9 cellular contexts compared by ENCODE assay signal in the genomic region with DNA sequence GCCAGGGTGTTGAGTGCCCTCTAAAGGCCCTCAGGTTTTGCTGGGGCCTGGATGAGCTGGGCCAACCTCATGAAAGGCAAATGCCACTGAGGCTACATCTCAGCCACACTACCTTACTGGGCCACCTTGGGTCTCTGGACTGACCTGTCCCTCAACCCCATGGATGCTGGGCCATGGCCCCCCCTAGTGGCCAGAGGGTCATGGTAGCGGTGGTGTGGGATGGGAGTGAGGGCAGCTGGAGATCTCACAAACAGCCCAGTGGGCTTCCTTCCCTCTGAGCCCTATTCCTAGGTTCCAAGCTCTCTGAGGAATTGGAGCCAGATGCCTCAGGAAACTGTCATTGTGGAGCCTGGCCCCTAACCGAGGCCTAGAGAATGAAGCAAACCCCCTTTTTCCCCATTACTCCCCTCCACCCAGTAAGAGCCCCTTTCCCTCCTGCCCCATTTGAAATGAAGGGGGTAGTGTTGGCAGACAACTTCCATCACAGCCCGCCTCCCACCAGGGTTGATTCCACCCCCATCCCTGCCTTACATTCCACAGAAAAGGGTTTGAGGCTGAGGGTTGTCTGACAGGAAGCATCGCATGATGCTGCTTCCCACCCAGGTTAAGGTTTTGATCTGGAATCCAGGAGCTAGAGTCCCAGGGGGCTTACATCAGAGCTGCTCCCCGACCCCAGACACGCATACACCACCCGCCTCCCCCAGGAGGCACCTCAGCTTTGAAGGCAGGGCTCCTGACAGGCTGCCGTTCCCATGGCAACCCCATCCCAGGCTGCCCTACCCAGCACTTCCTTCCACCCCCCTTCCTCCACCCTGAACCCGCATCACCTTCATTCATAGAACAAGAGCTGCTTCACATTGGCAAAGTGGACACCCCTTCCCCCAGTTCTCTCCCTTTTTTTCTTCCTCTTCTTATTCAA.
DNase-seq lines count a peak whose midpoint lies in the region; ATAC-seq and TF ChIP-seq lines count a peak whose summit lies in the region.
"Had no signal": no experiment of that assay in that cellular context is flagged by ENCODE, and none has a peak within 500 bp of the region (broad histone marks: within the 10 kb centered on the region; RNA-seq: fewer than 3 reads in every experiment).

No MANE protein-coding gene starts in this region.

- H3K36me3 ChIP-seq in mesenchymal stem cell (ENCODE audit: control insufficient read depth in 1 of 2, insufficient read depth in 2 of 2, low read depth in 1 of 2, low read length in 2 of 2): no peaks in the 10 kb centered on the region
- H3K36me3 ChIP-seq in testis (ENCODE audit: low read depth, missing control alignments): no peaks in the 10 kb centered on the region

- no peak overlapping the region for H2BK12ac ChIP-seq in mesenchymal stem cell (ENCODE audit: low read length in 2 of 2)

- no peaks in the 10 kb centered on the region for H3K9me3 ChIP-seq in mesenchymal stem cell (ENCODE audit: control insufficient read depth, low read length)
- H3K9me3 ChIP-seq in testis: no peaks in the 10 kb centered on the region

- intact Hi-C loops in testis (cut with DNase I; ENCODE audit: low total_unique reads): no loop called here

- peaks cover 82% of the 10 kb centered on the region for H3K4me1 Mint-ChIP-seq in WTC11
- H3K4me1 Mint-ChIP-seq in chondrocyte (ENCODE audit: low read depth): peaks cover 8% of the 10 kb centered on the region

- H3K4me1 ChIP-seq in mesenchymal stem cell (ENCODE audit: control insufficient read depth, insufficient read depth, low read depth, low read length): peaks cover 5% of the 10 kb centered on the region
- no peaks in the 10 kb centered on the region for H3K4me1 ChIP-seq in testis

- no peak overlapping the region for H2AFZ ChIP-seq in mesenchymal stem cell (ENCODE audit: low read depth, low read length)

- no peak overlapping the region for H3K4me3 Mint-ChIP-seq in WTC11
- H3K4me3 Mint-ChIP-seq in chondrocyte (ENCODE audit: unreplicated experiment): no peak overlapping the region
- H3K4me3 Mint-ChIP-seq: T-helper 1 cell treated with Interleukin-12 subunit alpha and Interleukin-12 subunit beta and Interleukin-4 antibody, amounts not matched to agents 30 μg/mL and 1 μg/mL, for 36 hours had no signal

- H4K91ac ChIP-seq in mesenchymal stem cell (ENCODE audit: low read length): no peak overlapping the region

- no peak overlapping the region for H3K14ac ChIP-seq in mesenchymal stem cell (ENCODE audit: low read length in 2 of 2)

- TF ChIP-seq CTCF in WTC11 (IDR thresholded peaks at IDR 0.05) (peak; percentile 79), chondrocyte (IDR thresholded peaks at IDR 0.05) (peak; percentile 74), testis (IDR thresholded peaks at IDR 0.05) (peak in 2 of 3 experiments; percentile 24 to 51)

- H3K9ac ChIP-seq in mesenchymal stem cell (ENCODE audit: low read length): no peak overlapping the region

- H3K9me3 Mint-ChIP-seq in WTC11: no peaks in the 10 kb centered on the region
- H3K9me3 Mint-ChIP-seq in chondrocyte (ENCODE audit: low read depth): no peaks in the 10 kb centered on the region
- H3K9me3 Mint-ChIP-seq: T-helper 1 cell treated with Interleukin-12 subunit alpha and Interleukin-12 subunit beta and Interleukin-4 antibody, amounts not matched to agents 30 μg/mL and 1 μg/mL, for 36 hours had no signal

- POLR2A ChIA-PET in WTC11 (lab: Charles Lee): interaction anchor here (0.5 to 4.8 kb wide), 4 partner anchors 25 to 63 kb away, joined by 3 to 66 read pairs (median 39); a partner anchor contains a TSS

- H3K27ac ChIP-seq in mesenchymal stem cell (ENCODE audit: low read length, poor library complexity, severe bottlenecking): no peak overlapping the region
- H3K27ac ChIP-seq in testis: no peak overlapping the region

- H3K27me3 Mint-ChIP-seq in WTC11 (ENCODE audit: low read depth) (peaks cover 2% of the 10 kb centered on the region; the same call in 1 of the 2 replicates), chondrocyte (ENCODE audit: low read depth) (peaks cover 13% of the 10 kb centered on the region)

- no peak overlapping the region for H3K4ac ChIP-seq in mesenchymal stem cell (ENCODE audit: low read depth in 1 of 2, low read length in 2 of 2)

- H3K36me3 Mint-ChIP-seq in WTC11: no peaks in the 10 kb centered on the region
- H3K36me3 Mint-ChIP-seq in chondrocyte (ENCODE audit: low read depth): peaks cover under 1% of the 10 kb centered on the region

- peak; percentile 34 for DNase-seq in EH (ENCODE audit: low read depth)
- peak in 39 of 76 experiments; percentile 2 to 61 (median 19) for DNase-seq in HUDEP-2 (lab: John Stamatoyannopoulos, UW; ENCODE audit: unreplicated experiment in 76 of 76)
- peak; percentile 90 for DNase-seq in WTC11 (ENCODE audit: low spot score)
- DNase-seq in chondrocyte (ENCODE audit: low spot score): no peak
- peak; percentile 12 for DNase-seq in mesenchymal stem cell
- DNase-seq in testis: peak; percentile 44

- H3K79me1 ChIP-seq in mesenchymal stem cell (replicated peaks; ENCODE audit: low read length, poor library complexity, severe bottlenecking): no peaks in the 10 kb centered on the region

- H3K4me2 ChIP-seq in mesenchymal stem cell (ENCODE audit: low read length, poor library complexity, severe bottlenecking): no peak overlapping the region

- H3K4me3 ChIP-seq in mesenchymal stem cell (ENCODE audit: insufficient read depth in 1 of 2, low read depth in 1 of 2, low read length in 2 of 2): no peak overlapping the region
- no peak overlapping the region for H3K4me3 ChIP-seq in testis

- WGBS in mesenchymal stem cell: 61% methylated on average over 6 of the region's 9 CpGs
- WGBS in testis, 2 donors: 82 to 89% methylated on average over 9 of the region's 9 CpGs

- TF ChIP-seq POLR2A in testis (IDR thresholded peaks at IDR 0.05): no peak

- no peak overlapping the region for H3K23ac ChIP-seq in mesenchymal stem cell (ENCODE audit: low read length in 2 of 2)

- no peak overlapping the region for H2AK5ac ChIP-seq in mesenchymal stem cell (ENCODE audit: low read length, severe bottlenecking)

- no peak overlapping the region for H2BK5ac ChIP-seq in mesenchymal stem cell (ENCODE audit: low read depth, low read length, poor library complexity, severe bottlenecking)

- no peak overlapping the region for H3K18ac ChIP-seq in mesenchymal stem cell (ENCODE audit: low read depth in 1 of 2, low read length in 2 of 2)

- H2BK120ac ChIP-seq in mesenchymal stem cell (ENCODE audit: low read depth, low read length): no peak overlapping the region

- CTCF ChIA-PET in WTC11 (lab: Charles Lee): interaction anchor here (0.5 to 20.5 kb wide), 49 partner anchors 9 to 511 kb away, joined by 3 to 406 read pairs (median 4); a partner anchor contains a TSS

- no peak overlapping the region for H4K8ac ChIP-seq in mesenchymal stem cell (ENCODE audit: low read length)

- H3K27ac Mint-ChIP-seq in WTC11: no peak overlapping the region
- no peak overlapping the region for H3K27ac Mint-ChIP-seq in chondrocyte (ENCODE audit: unreplicated experiment)
- H3K27ac Mint-ChIP-seq: T-helper 1 cell treated with Interleukin-12 subunit alpha and Interleukin-12 subunit beta and Interleukin-4 antibody, amounts not matched to agents 30 μg/mL and 1 μg/mL, for 36 hours had no signal

- ATAC-seq in WTC11 (peak; percentile 25), HG02938 (IDR thresholded peaks at IDR 0.05; ENCODE audit: unreplicated experiment) (no peak), HG03159 (IDR thresholded peaks at IDR 0.05; ENCODE audit: unreplicated experiment) (no peak)

- H3K27me3 ChIP-seq in mesenchymal stem cell (ENCODE audit: control insufficient read depth in 1 of 2, insufficient read depth in 1 of 2, low read length in 2 of 2) (peaks cover 76 to 81% of the 10 kb centered on the region in 2 experiments), testis (no peaks in the 10 kb centered on the region)

- no peak overlapping the region for H2BK15ac ChIP-seq in mesenchymal stem cell (ENCODE audit: low read depth, poor library complexity, severe bottlenecking)

TF ChIP-seq in WTC11, 78 proteins besides CTCF, POLR2A, EP300 and RAD21 (continues in another document):
- TF ChIP-seq, protein P1, sequence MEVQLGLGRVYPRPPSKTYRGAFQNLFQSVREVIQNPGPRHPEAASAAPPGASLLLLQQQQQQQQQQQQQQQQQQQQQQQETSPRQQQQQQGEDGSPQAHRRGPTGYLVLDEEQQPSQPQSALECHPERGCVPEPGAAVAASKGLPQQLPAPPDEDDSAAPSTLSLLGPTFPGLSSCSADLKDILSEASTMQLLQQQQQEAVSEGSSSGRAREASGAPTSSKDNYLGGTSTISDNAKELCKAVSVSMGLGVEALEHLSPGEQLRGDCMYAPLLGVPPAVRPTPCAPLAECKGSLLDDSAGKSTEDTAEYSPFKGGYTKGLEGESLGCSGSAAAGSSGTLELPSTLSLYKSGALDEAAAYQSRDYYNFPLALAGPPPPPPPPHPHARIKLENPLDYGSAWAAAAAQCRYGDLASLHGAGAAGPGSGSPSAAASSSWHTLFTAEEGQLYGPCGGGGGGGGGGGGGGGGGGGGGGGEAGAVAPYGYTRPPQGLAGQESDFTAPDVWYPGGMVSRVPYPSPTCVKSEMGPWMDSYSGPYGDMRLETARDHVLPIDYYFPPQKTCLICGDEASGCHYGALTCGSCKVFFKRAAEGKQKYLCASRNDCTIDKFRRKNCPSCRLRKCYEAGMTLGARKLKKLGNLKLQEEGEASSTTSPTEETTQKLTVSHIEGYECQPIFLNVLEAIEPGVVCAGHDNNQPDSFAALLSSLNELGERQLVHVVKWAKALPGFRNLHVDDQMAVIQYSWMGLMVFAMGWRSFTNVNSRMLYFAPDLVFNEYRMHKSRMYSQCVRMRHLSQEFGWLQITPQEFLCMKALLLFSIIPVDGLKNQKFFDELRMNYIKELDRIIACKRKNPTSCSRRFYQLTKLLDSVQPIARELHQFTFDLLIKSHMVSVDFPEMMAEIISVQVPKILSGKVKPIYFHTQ (CRISPR knock-in tag; IDR thresholded peaks at IDR 0.05): no peak
- TF ChIP-seq GTF2I (CRISPR knock-in tag; conservative IDR thresholded peaks at IDR 0.05) (no peak), FOXP1 (CRISPR knock-in tag; IDR thresholded peaks at IDR 0.05; ENCODE audit: borderline replicate concordance) (0 out of 2 replicates have a peak, but pooled peaks have one; percentile 25), ETV6 (CRISPR knock-in tag; IDR thresholded peaks at IDR 0.05) (no peak; the same call in 1 of the 2 replicates)
- TF ChIP-seq, protein P2, sequence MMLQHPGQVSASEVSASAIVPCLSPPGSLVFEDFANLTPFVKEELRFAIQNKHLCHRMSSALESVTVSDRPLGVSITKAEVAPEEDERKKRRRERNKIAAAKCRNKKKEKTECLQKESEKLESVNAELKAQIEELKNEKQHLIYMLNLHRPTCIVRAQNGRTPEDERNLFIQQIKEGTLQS (CRISPR knock-in tag; conservative IDR thresholded peaks at IDR 0.05): no peak
- TF ChIP-seq, protein P3, sequence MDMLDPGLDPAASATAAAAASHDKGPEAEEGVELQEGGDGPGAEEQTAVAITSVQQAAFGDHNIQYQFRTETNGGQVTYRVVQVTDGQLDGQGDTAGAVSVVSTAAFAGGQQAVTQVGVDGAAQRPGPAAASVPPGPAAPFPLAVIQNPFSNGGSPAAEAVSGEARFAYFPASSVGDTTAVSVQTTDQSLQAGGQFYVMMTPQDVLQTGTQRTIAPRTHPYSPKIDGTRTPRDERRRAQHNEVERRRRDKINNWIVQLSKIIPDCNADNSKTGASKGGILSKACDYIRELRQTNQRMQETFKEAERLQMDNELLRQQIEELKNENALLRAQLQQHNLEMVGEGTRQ (CRISPR knock-in tag; IDR thresholded peaks at IDR 0.05): 0 out of 2 replicates have a peak, but pooled peaks have one; percentile 6
